22 cellular contexts compared by ENCODE assay signal in genomic region chr17:68294617-68295016, GRCh38. TPM values are rescaled to one million over a fixed set of nuclear protein-coding genes. Genes with fewer than 3 reads are reported as not detected.
DNase-seq lines count a peak whose midpoint lies in the region; ATAC-seq and TF ChIP-seq lines count a peak whose summit lies in the region.
"Had no signal": no experiment of that assay in that cellular context is flagged by ENCODE, and none has a peak within 500 bp of the region (broad histone marks: within the 10 kb centered on the region; RNA-seq: fewer than 3 reads in every experiment).

No MANE protein-coding gene starts in this region.

- no peaks in the 10 kb centered on the region for H3K9me3 ChIP-seq in CD4-positive, alpha-beta memory T cell (ENCODE audit: control insufficient read depth in 1 of 2, low read length in 2 of 2)
- H3K9me3 ChIP-seq in OCI-LY7 (ENCODE audit: low read length): no peaks in the 10 kb centered on the region
- H3K9me3 ChIP-seq: colonic mucosa, heart left ventricle, psoas muscle, vagina had no signal

- H3K4me2 ChIP-seq in OCI-LY7 (ENCODE audit: low read length): 0 out of 2 replicates have a peak overlapping the region, but pooled peaks have one; percentile 1

- H2AFZ ChIP-seq in OCI-LY7 (ENCODE audit: low read length): no peak overlapping the region

- H3K27ac ChIP-seq in C4-2B: peak overlapping the region; percentile 99
- no peak overlapping the region for H3K27ac ChIP-seq in CD4-positive, alpha-beta memory T cell (ENCODE audit: low read depth, low read length)
- H3K27ac ChIP-seq in OCI-LY7 (ENCODE audit: low read depth, low read length, poor library complexity, severe bottlenecking): no peak overlapping the region
- peak overlapping the region; percentile 22 for H3K27ac ChIP-seq in layer of hippocampus (ENCODE audit: low read depth, low read length)
- H3K27ac ChIP-seq: colonic mucosa, heart left ventricle, psoas muscle, SJSA1, vagina had no signal

- intact Hi-C loops in CD4-positive, alpha-beta memory T cell (cut with micrococcal nuclease): loop anchor here (5.0 kb wide), 2 partner anchors 47 to 112 kb away; partner anchors contain the start of gene AMZ2
- intact Hi-C loops in OCI-LY7 (cut with micrococcal nuclease; ENCODE audit: unreplicated experiment): loop anchor here (5.0 kb wide), 1 partner anchor 63 kb away; no protein-coding TSS in a partner anchor
- intact Hi-C loops in left cardiac atrium (cut with DNase I): no loop called here

- H3K36me3 ChIP-seq in CD4-positive, alpha-beta memory T cell (ENCODE audit: insufficient read depth, low read length): no peaks in the 10 kb centered on the region
- no peaks in the 10 kb centered on the region; the same call in 1 of the 2 replicates for H3K36me3 ChIP-seq in OCI-LY7 (ENCODE audit: insufficient read depth, low read length)
- H3K36me3 ChIP-seq: colonic mucosa, heart left ventricle, SJSA1, vagina had no signal

- no peak for TF ChIP-seq CTCF in C4-2B (conservative IDR thresholded peaks at IDR 0.05)
- TF ChIP-seq CTCF in OCI-LY7 (conservative IDR thresholded peaks at IDR 0.05; ENCODE audit: low read length): no peak

- H3K4me3 ChIP-seq in CD4-positive, alpha-beta memory T cell (ENCODE audit: low read length in 2 of 2): no peak overlapping the region
- H3K4me3 ChIP-seq in OCI-LY7 (ENCODE audit: low read depth, low read length, poor library complexity, severe bottlenecking): no peak overlapping the region
- H3K4me3 ChIP-seq: colonic mucosa, heart left ventricle, psoas muscle, SJSA1, vagina had no signal

- no peaks in the 10 kb centered on the region for H3K9me3 Mint-ChIP-seq in CD4-positive, alpha-beta memory T cell
- H3K9me3 Mint-ChIP-seq: activated T-cell treated with anti-CD3 and anti-CD28 coated beads, Interleukin-2, amount 50 U/mL, for 4 hours; stimulated activated naive B cell treated with anti-CD40 and anti-IgM and Interleukin-4, amounts not matched to agents 10 μg/mL and 1 μg/mL and 100 μg/mL, for 72 hours had no signal

- H3K27ac Mint-ChIP-seq in CD4-positive, alpha-beta memory T cell: peak overlapping the region in 5 of 7 donors; percentile 64 to 95 (median 87)
- H3K27ac Mint-ChIP-seq: stimulated activated naive B cell treated with anti-CD40 and anti-IgM and Interleukin-4, amounts not matched to agents 10 μg/mL and 1 μg/mL and 100 μg/mL, for 72 hours had no signal

- H3K79me2 ChIP-seq in OCI-LY7 (ENCODE audit: insufficient read depth, low read depth, low read length): peaks cover 25% of the 10 kb centered on the region; the same call in 1 of the 2 replicates

- H3K4me1 Mint-ChIP-seq in CD4-positive, alpha-beta memory T cell: peaks cover 44 to 85% (median 60%) of the 10 kb centered on the region in 4 donors

- H3K4me1 ChIP-seq in CD4-positive, alpha-beta memory T cell (ENCODE audit: insufficient read depth, low read length): peaks cover 72% of the 10 kb centered on the region
- peaks cover 25% of the 10 kb centered on the region for H3K4me1 ChIP-seq in OCI-LY7 (ENCODE audit: insufficient read depth, low read length, poor library complexity, severe bottlenecking)

- no peaks in the 10 kb centered on the region for H3K27me3 ChIP-seq in CD4-positive, alpha-beta memory T cell (ENCODE audit: insufficient read depth, low read length)
- H3K27me3 ChIP-seq in layer of hippocampus (ENCODE audit: control insufficient read depth, insufficient read depth, low read length): peaks cover 8% of the 10 kb centered on the region
- H3K27me3 ChIP-seq: vagina had no signal

- peak overlapping the region in 5 of 8 donors; percentile 47 to 77 (median 64) for H3K4me3 Mint-ChIP-seq in CD4-positive, alpha-beta memory T cell
- H3K4me3 Mint-ChIP-seq: activated T-cell treated with anti-CD3 and anti-CD28 coated beads, Interleukin-2, amount 50 U/mL, for 4 hours; stimulated activated naive B cell treated with anti-CD40 and anti-IgM and Interleukin-4, amounts not matched to agents 10 μg/mL and 1 μg/mL and 100 μg/mL, for 72 hours had no signal

- no peaks in the 10 kb centered on the region for H4K20me1 ChIP-seq in OCI-LY7 (ENCODE audit: insufficient read depth, low read length)

- no peak for ATAC-seq in GM18870 (IDR thresholded peaks at IDR 0.05; ENCODE audit: unreplicated experiment)
- ATAC-seq in GM18858 (IDR thresholded peaks at IDR 0.05; ENCODE audit: unreplicated experiment): no peak
- ATAC-seq in SK-N-SH treated with all-trans-retinoic acid at 6 μM for 48 hours: no peak
- ATAC-seq in left cardiac atrium: no peak
- ATAC-seq: activated T-cell treated with anti-CD3 and anti-CD28 coated beads, Interleukin-2, amount 50 U/mL, for 4 hours; heart left ventricle; psoas muscle; stimulated activated naive B cell treated with anti-CD40 and anti-IgM and Interleukin-4, amounts not matched to agents 10 μg/mL and 1 μg/mL and 100 μg/mL, for 72 hours had no signal

- H3K27me3 Mint-ChIP-seq in CD4-positive, alpha-beta memory T cell: no peaks in the 10 kb centered on the region

- no peaks in the 10 kb centered on the region for H3K9me2 ChIP-seq in OCI-LY7 (ENCODE audit: insufficient read depth, low read length)

- DNase-seq in CD4-positive, alpha-beta memory T cell: no peak
- no peak for DNase-seq in OCI-LY7 (ENCODE audit: low spot score)
- no peak for DNase-seq in left cardiac atrium
- DNase-seq: activated CD4-positive, alpha-beta T cell treated with anti-CD3 and anti-CD28 coated beads for 1 hour; activated naive CD4-positive, alpha-beta T cell; C1 segment of cervical spinal cord; colonic mucosa; DMS 273 treated with DMSO at 0.1 percent for 48 hours; heart left ventricle; mammary epithelial cell; NCI-H1105; NCI-H2029; psoas muscle; stimulated activated naive B cell treated with anti-CD40 and anti-IgM and Interleukin-4, amounts not matched to agents 10 μg/mL and 1 μg/mL and 100 μg/mL, for 72 hours had no signal

- POLR2A ChIA-PET in CD4-positive, alpha-beta memory T cell (lab: Charles Lee; ENCODE audit: partially characterized antibody): interaction anchor here (9.1 to 9.3 kb wide), 2 partner anchors 53 to 60 kb away, joined by 149 to 151 read pairs; no protein-coding TSS in a partner anchor
- POLR2A ChIA-PET in OCI-LY7 (lab: Charles Lee): interaction anchor here (3.1 to 9.1 kb wide), 2 partner anchors 51 to 164 kb away, joined by 26 to 67 read pairs; partner anchors contain the start of gene WIPI1

- peaks cover 0 to 4% of the 10 kb centered on the region in 2 donors for H3K36me3 Mint-ChIP-seq in CD4-positive, alpha-beta memory T cell

- BruUV-seq in OCI-LY7 (replicated peaks; lab: Mats Ljungman, UMichigan): no TSS peak

- CTCF ChIA-PET in CD4-positive, alpha-beta memory T cell (lab: Charles Lee; ENCODE audit: partially characterized antibody): interaction anchor here (1.3 kb wide), 1 partner anchor 120 kb away, joined by 3 read pairs; no protein-coding TSS in a partner anchor
- CTCF ChIA-PET in OCI-LY7 (lab: Charles Lee; ENCODE audit: unreplicated experiment): no interaction called here

TF ChIP-seq in SK-N-SH treated with all-trans-retinoic acid at 6 μM for 48 hours, 23 proteins besides CTCF, POLR2A, EP300 and RAD21 (continues in another document):
- TF ChIP-seq ISL1 (CRISPR knock-in tag; IDR thresholded peaks at IDR 0.05) (no peak), POU6F1 (CRISPR knock-in tag; IDR thresholded peaks at IDR 0.05; ENCODE audit: borderline replicate concordance, low read depth) (no peak), BACH2 (CRISPR knock-in tag; IDR thresholded peaks at IDR 0.05; ENCODE audit: borderline replicate concordance) (no peak), ZNF8 (CRISPR knock-in tag; IDR thresholded peaks at IDR 0.05) (no peak), ESRRG (CRISPR knock-in tag; IDR thresholded peaks at IDR 0.05) (no peak), ZC3H10 (CRISPR knock-in tag; IDR thresholded peaks at IDR 0.05) (no peak), CREB5 (CRISPR knock-in tag; IDR thresholded peaks at IDR 0.05; ENCODE audit: low read depth) (no peak), OSR1 (CRISPR knock-in tag; IDR thresholded peaks at IDR 0.05) (no peak), ARNTL (CRISPR knock-in tag; IDR thresholded peaks at IDR 0.05; ENCODE audit: borderline replicate concordance, low read depth) (no peak), SNAI2 (CRISPR knock-in tag; IDR thresholded peaks at IDR 0.05) (no peak)

RNA-seq across cellular contexts. Expression of gene ARSG, which starts 3.3 kb away (rescaled TPM):
- 10 to 100 TPM; 13.6 to 19.1 TPM for total RNA-seq in CD4-positive, alpha-beta memory T cell
- polyA plus RNA-seq in CD4-positive, alpha-beta memory T cell: 10 to 100 TPM; 10.4 to 12.6 TPM
- total RNA-seq in OCI-LY7 (2014; rRNA removed; shearing (Covaris generic)): 24.2 and 26.1 TPM in 2 replicates
- total RNA-seq in OCI-LY7 (2022): 51.6 and 53.0 TPM in 2 replicates
- 1 to 10 TPM; 5.9 to 6.9 TPM for total RNA-seq in left cardiac atrium
- total RNA-seq: SJSA1 had no signal

RNA-seq across cellular contexts. Expression of gene SLC16A6, which starts 3.7 kb away (rescaled TPM):
- total RNA-seq in CD4-positive, alpha-beta memory T cell: 1 to 10 TPM; 6.9 to 7.4 TPM
- polyA plus RNA-seq in CD4-positive, alpha-beta memory T cell: 1 to 10 TPM; 1.7 to 2.0 TPM
- total RNA-seq in OCI-LY7 (2014; rRNA removed; shearing (Covaris generic)): 3.7 and 4.5 TPM in 2 replicates
- 15.4 and 18.9 TPM in 2 replicates for total RNA-seq in OCI-LY7 (2022)
- total RNA-seq in left cardiac atrium: 1 to 10 TPM in 1 of 2 donors, under 1 TPM in 1; 0.62 to 1.4 TPM
- total RNA-seq: SJSA1 had no signal
- polyA plus RNA-seq: mammary epithelial cell had no signal

RNA-seq across cellular contexts. Expression of gene AMZ2, which starts 46.8 kb away (rescaled TPM):
- total RNA-seq in CD4-positive, alpha-beta memory T cell: 10 to 100 TPM; 66.1 to 81.2 TPM
- 100 to 1,000 TPM; 114 to 161 TPM for polyA plus RNA-seq in CD4-positive, alpha-beta memory T cell
- total RNA-seq in OCI-LY7 (2014; rRNA removed; shearing (Covaris generic)): 105 and 117 TPM in 2 replicates
- 248 and 285 TPM in 2 replicates for total RNA-seq in OCI-LY7 (2022)
- 10 to 100 TPM; 71.1 to 77.5 TPM for total RNA-seq in left cardiac atrium

Comparison
In these comparisons a context has a peak if more than half of its experiments do, and no peak if none do; other contexts are left out.
1. H3K27ac ChIP-seq: peak in C4-2B (single experiment) and layer of hippocampus (single experiment); none in CD4-positive, alpha-beta memory T cell (single experiment) and OCI-LY7 (single experiment).
2. intact Hi-C loops: an anchor here in CD4-positive, alpha-beta memory T cell (5.0 kb wide) and OCI-LY7 (5.0 kb wide); none called in left cardiac atrium.